In genomic region chr11:93652679-93653078, GRCh38 we compare ENCODE assay signal across 12 cellular contexts.
"Had no signal": no experiment of that assay in that cellular context is flagged by ENCODE, and none has a peak within 500 bp of the region (broad histone marks: within the 10 kb centered on the region; RNA-seq: fewer than 3 reads in every experiment).

No MANE protein-coding gene starts in this region.

- H3K27ac ChIP-seq: adrenal gland, gastrocnemius medialis, heart left ventricle, left lung, spleen, tibial artery had no signal

- DNase-seq: activated CD4-positive, alpha-beta T cell treated with anti-CD3 and anti-CD28 coated beads, Interleukin-2, amount 50 U/mL, for 1 hour; activated gamma-delta T cell; cortex of kidney; gastrocnemius medialis; left lung; spleen; stimulated activated CD4-positive, alpha-beta T cell treated with anti-CD3 and anti-CD28 coated beads, Interleukin-4, amount 100 ng/mL, for 4 hours; tibial artery had no signal

- FAIRE-seq: bronchial epithelial cell, endometrium had no signal

- ATAC-seq: gastrocnemius medialis, heart left ventricle had no signal

- H3K4me1 ChIP-seq: adrenal gland, gastrocnemius medialis, tibial artery had no signal

- H3K36me3 ChIP-seq: adrenal gland, gastrocnemius medialis, heart left ventricle, left lung, spleen, tibial artery had no signal

- H3K9me3 ChIP-seq: adrenal gland, gastrocnemius medialis, heart left ventricle, left lung, spleen, tibial artery had no signal

- H3K4me3 ChIP-seq: adrenal gland, gastrocnemius medialis, heart left ventricle, left lung, spleen, tibial artery had no signal

- H3K27me3 ChIP-seq: gastrocnemius medialis, left lung had no signal
